Comparison of ENCODE assay signal across 31 cellular contexts in genomic region chr1:58430355-58431335, GRCh38.
DNase-seq lines count a peak whose midpoint lies in the region; ATAC-seq and TF ChIP-seq lines count a peak whose summit lies in the region.
"Had no signal": no experiment of that assay in that cellular context is flagged by ENCODE, and none has a peak within 500 bp of the region (broad histone marks: within the 10 kb centered on the region; RNA-seq: fewer than 3 reads in every experiment).

No MANE protein-coding gene starts in this region.

- no peak overlapping the region for H3K4me3 ChIP-seq in right atrium auricular region
- H3K4me3 ChIP-seq: ascending aorta, dorsolateral prefrontal cortex, skin epidermis, tibial artery had no signal

- DNase-seq in left ventricle myocardium superior (no peak), right atrium auricular region (ENCODE audit: low spot score) (no peak), NCI-H2227 treated with DMSO at 0.1 percent for 48 hours (lab: John Stamatoyannopoulos, UW) (peak; percentile 72), myocyte (ENCODE audit: low read depth) (peak; percentile 13), chondrocyte (ENCODE audit: low spot score) (no peak)
- DNase-seq in effector memory CD8-positive, alpha-beta T cell = no peak
- DNase-seq: ACHN; activated CD4-positive, alpha-beta T cell treated with anti-CD3 and anti-CD28 coated beads for 48 hours; activated CD8-positive, alpha-beta memory T cell treated with anti-CD3 and anti-CD28 coated beads for 24 hours; activated effector memory CD4-positive, alpha-beta T cell treated with Interleukin-2 at 50 U/mL for 16 hours; activated naive CD8-positive, alpha-beta T cell treated with anti-CD3 and anti-CD28 coated beads for 36 hours; C1 segment of cervical spinal cord; Caco-2; cerebellar nuclear complex; dorsolateral prefrontal cortex; EL; naive thymus-derived CD4-positive, alpha-beta T cell; NCI-H1092; NCI-H2029 treated with DMSO at 0.1 percent for 48 hours; NCI-H510A treated with DMSO at 0.1 percent for 48 hours; NK-92 treated with Interleukin-12 subunit alpha and Interleukin-12 subunit beta, amount 100 ng/mL, for 24 hours; SHP77; tibial artery; WERI-Rb-1 had no signal

- no peaks in the 10 kb centered on the region for H3K36me3 Mint-ChIP-seq in chondrocyte (ENCODE audit: low read depth)
- H3K36me3 Mint-ChIP-seq in effector memory CD8-positive, alpha-beta T cell (ENCODE audit: insufficient read depth) = no peaks in the 10 kb centered on the region

- H3K27ac ChIP-seq in right atrium auricular region = no peak overlapping the region
- H3K27ac ChIP-seq: skin epidermis, tibial artery, WERI-Rb-1 had no signal

- no peak overlapping the region for H3K27ac Mint-ChIP-seq in chondrocyte (ENCODE audit: unreplicated experiment)
- no peak overlapping the region for H3K27ac Mint-ChIP-seq in effector memory CD8-positive, alpha-beta T cell
- H3K27ac Mint-ChIP-seq: activated naive CD8-positive, alpha-beta T cell treated with anti-CD3 and anti-CD28 coated beads for 36 hours; IgD-negative memory B cell; naive thymus-derived CD4-positive, alpha-beta T cell; stimulated activated naive CD8-positive, alpha-beta T cell treated with anti-CD3 and anti-CD28 coated beads, Interleukin-15, Interleukin-2, amounts not matched to agents 100 ng/mL and 50 ng/mL, for 24 hours; T-helper 2 cell treated with Interferon-gamma antibody and Interleukin-4, amounts not matched to agents 5 μg/mL and 100 μg/mL, for 36 hours had no signal

- TF ChIP-seq CTCF in right atrium auricular region (IDR thresholded peaks at IDR 0.05) (no peak), chondrocyte (IDR thresholded peaks at IDR 0.05) (no peak)

- H3K9me3 Mint-ChIP-seq in chondrocyte (ENCODE audit: low read depth) = peaks cover 4% of the 10 kb centered on the region
- H3K9me3 Mint-ChIP-seq in effector memory CD8-positive, alpha-beta T cell = no peaks in the 10 kb centered on the region
- H3K9me3 Mint-ChIP-seq: activated naive CD8-positive, alpha-beta T cell treated with anti-CD3 and anti-CD28 coated beads for 36 hours; stimulated activated naive CD8-positive, alpha-beta T cell treated with anti-CD3 and anti-CD28 coated beads, Interleukin-15, Interleukin-2, amounts not matched to agents 100 ng/mL and 50 ng/mL, for 24 hours; T-helper 2 cell treated with Interferon-gamma antibody and Interleukin-4, amounts not matched to agents 5 μg/mL and 100 μg/mL, for 36 hours had no signal

- no peaks in the 10 kb centered on the region for H3K9me3 ChIP-seq in right atrium auricular region
- H3K9me3 ChIP-seq: ascending aorta, Caco-2, tibial artery had no signal

- no peak overlapping the region for H3K4me3 Mint-ChIP-seq in chondrocyte (ENCODE audit: unreplicated experiment)
- no peak overlapping the region for H3K4me3 Mint-ChIP-seq in effector memory CD8-positive, alpha-beta T cell
- H3K4me3 Mint-ChIP-seq: activated naive CD8-positive, alpha-beta T cell treated with anti-CD3 and anti-CD28 coated beads for 36 hours; IgD-negative memory B cell; naive thymus-derived CD4-positive, alpha-beta T cell; stimulated activated naive CD8-positive, alpha-beta T cell treated with anti-CD3 and anti-CD28 coated beads, Interleukin-15, Interleukin-2, amounts not matched to agents 100 ng/mL and 50 ng/mL, for 24 hours; T-helper 2 cell treated with Interferon-gamma antibody and Interleukin-4, amounts not matched to agents 5 μg/mL and 100 μg/mL, for 36 hours had no signal

- intact Hi-C loops in left ventricle myocardium superior (cut with micrococcal nuclease) = no loop called here

- no peaks in the 10 kb centered on the region for H3K36me3 ChIP-seq in right atrium auricular region
- H3K36me3 ChIP-seq: ascending aorta, tibial artery, WERI-Rb-1 had no signal

- peaks cover 0 to 6% of the 10 kb centered on the region in 2 donors for H3K4me1 ChIP-seq in right atrium auricular region
- H3K4me1 ChIP-seq: ascending aorta, Caco-2 had no signal

- no peaks in the 10 kb centered on the region for H3K27me3 ChIP-seq in right atrium auricular region
- H3K27me3 ChIP-seq: ascending aorta, dorsolateral prefrontal cortex, tibial artery had no signal

- no peaks in the 10 kb centered on the region for H3K27me3 Mint-ChIP-seq in chondrocyte (ENCODE audit: low read depth)
- no peaks in the 10 kb centered on the region for H3K27me3 Mint-ChIP-seq in effector memory CD8-positive, alpha-beta T cell
- H3K27me3 Mint-ChIP-seq: activated naive CD8-positive, alpha-beta T cell treated with anti-CD3 and anti-CD28 coated beads for 36 hours; IgD-negative memory B cell; naive thymus-derived CD4-positive, alpha-beta T cell; stimulated activated naive CD8-positive, alpha-beta T cell treated with anti-CD3 and anti-CD28 coated beads, Interleukin-15, Interleukin-2, amounts not matched to agents 100 ng/mL and 50 ng/mL, for 24 hours had no signal

- H3K4me1 Mint-ChIP-seq in chondrocyte (ENCODE audit: low read depth) = peaks cover 3% of the 10 kb centered on the region
- H3K4me1 Mint-ChIP-seq in effector memory CD8-positive, alpha-beta T cell (ENCODE audit: low read depth in 2 of 2) = no peaks in the 10 kb centered on the region
- H3K4me1 Mint-ChIP-seq: activated naive CD8-positive, alpha-beta T cell treated with anti-CD3 and anti-CD28 coated beads for 36 hours; IgD-negative memory B cell; naive thymus-derived CD4-positive, alpha-beta T cell had no signal

- ATAC-seq in left ventricle myocardium superior = peak; percentile 28
- no peak for ATAC-seq in effector memory CD8-positive, alpha-beta T cell (replicated peaks)
- ATAC-seq in HG03135 (IDR thresholded peaks at IDR 0.05; ENCODE audit: unreplicated experiment) = no peak
- ATAC-seq: HCT116; naive thymus-derived CD4-positive, alpha-beta T cell had no signal

Comparison
In these comparisons a context has a peak if more than half of its experiments do, and no peak if none do; other contexts are left out.
1. DNase-seq: peak in NCI-H2227 treated with DMSO at 0.1 percent for 48 hours (single experiment) and myocyte (single experiment); none in left ventricle myocardium superior (single experiment), right atrium auricular region (single experiment), chondrocyte (single experiment) and effector memory CD8-positive, alpha-beta T cell (0 of 3).